In the genomic region with DNA sequence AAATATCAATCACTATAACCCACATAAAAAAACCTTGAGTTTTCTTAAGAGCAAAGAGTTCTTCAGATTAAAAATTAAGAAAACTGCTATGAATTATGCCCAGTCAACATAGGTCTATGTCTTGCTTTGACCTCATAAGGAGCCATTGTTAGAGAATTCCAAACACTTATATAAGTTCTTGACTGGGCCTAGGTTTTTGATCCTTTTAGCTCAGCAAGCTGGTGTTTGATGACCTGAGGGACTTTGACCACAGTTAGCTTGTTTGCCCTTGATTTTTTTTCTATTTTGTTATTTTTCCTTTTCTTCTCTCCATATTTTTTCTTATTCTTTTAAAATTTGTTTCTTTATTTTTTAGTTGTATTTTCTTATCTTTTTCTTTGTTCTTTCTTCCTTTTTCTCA, we compare ENCODE assay signal across 26 cellular contexts.
"Had no signal": no experiment of that assay in that cellular context is flagged by ENCODE, and none has a peak within 500 bp of the region (broad histone marks: within the 10 kb centered on the region; RNA-seq: fewer than 3 reads in every experiment).

No MANE protein-coding gene starts in this region.

- H3K36me3 ChIP-seq: colonic mucosa, esophagus muscularis mucosa, esophagus squamous epithelium, gastrocnemius medialis, gastroesophageal sphincter, heart left ventricle had no signal

- H3K4me3 ChIP-seq: colonic mucosa, coronary artery, dorsolateral prefrontal cortex, esophagus muscularis mucosa, esophagus squamous epithelium, gastrocnemius medialis, gastroesophageal sphincter, heart left ventricle had no signal

- ATAC-seq: effector memory CD8-positive, alpha-beta T cell; esophagus mucosa; foreskin keratinocyte; gastrocnemius medialis; gastroesophageal sphincter; heart left ventricle had no signal

- H3K27ac ChIP-seq: colonic mucosa, coronary artery, dorsolateral prefrontal cortex, epithelial cell of prostate, esophagus muscularis mucosa, esophagus squamous epithelium, foreskin keratinocyte, gastrocnemius medialis, gastroesophageal sphincter, heart left ventricle had no signal

- DNase-seq: cortex of kidney; dermis blood vessel endothelial cell; dorsolateral prefrontal cortex; effector CD4-positive, alpha-beta T cell; effector CD8-positive, alpha-beta T cell; effector memory CD4-positive, alpha-beta T cell; effector memory CD8-positive, alpha-beta T cell; endodermal cell; erythroblast; esophagus squamous epithelium; foreskin fibroblast; foreskin keratinocyte; foreskin melanocyte; gastrocnemius medialis; glutamatergic neuron; heart left ventricle had no signal

- H3K27me3 ChIP-seq: colonic mucosa, esophagus muscularis mucosa, gastrocnemius medialis, gastroesophageal sphincter had no signal

- H3K4me1 ChIP-seq: foreskin keratinocyte had no signal

- FAIRE-seq: colon, endometrium, endothelial cell of umbilical vein, frontal cortex had no signal

- H3K9me3 ChIP-seq: colonic mucosa, esophagus muscularis mucosa, gastrocnemius medialis, gastroesophageal sphincter had no signal
